ENCODE assay signal across 21 cellular contexts in genomic region chr7:122260336-122260735, GRCh38. TPM values are rescaled to one million over a fixed set of nuclear protein-coding genes. Genes with fewer than 3 reads are reported as not detected.
"Had no signal": no experiment of that assay in that cellular context is flagged by ENCODE, and none has a peak within 500 bp of the region (broad histone marks: within the 10 kb centered on the region; RNA-seq: fewer than 3 reads in every experiment).

No MANE protein-coding gene starts in this region.

- H3K4me1 ChIP-seq: gastrocnemius medialis, heart right ventricle, lower lobe of right lung, right lobe of liver had no signal

- H3K4me3 Mint-ChIP-seq: activated CD4-positive, alpha-beta T cell treated with anti-CD3 and anti-CD28 coated beads, Interleukin-2, amount 10 ng/mL, durations not matched to agents 24 days and 14 days; activated CD8-positive, alpha-beta T cell treated with anti-CD3 and anti-CD28 coated beads, Interleukin-2, amount 10 ng/mL, durations not matched to agents 7 days and 5 days; activated T-cell treated with anti-CD3 and anti-CD28 coated beads, Interleukin-2, amount 50 U/mL, for 72 hours; endodermal cell; mesothelial cell of epicardium; nephron progenitor cell had no signal

- H3K9me3 Mint-ChIP-seq: activated CD4-positive, alpha-beta T cell treated with anti-CD3 and anti-CD28 coated beads, Interleukin-2, amount 10 ng/mL, durations not matched to agents 24 days and 14 days; mesothelial cell of epicardium; nephron progenitor cell had no signal

- H3K4me2 ChIP-seq: smooth muscle cell had no signal

- ATAC-seq: activated CD8-positive, alpha-beta T cell treated with anti-CD3 and anti-CD28 coated beads, Interleukin-2, amount 10 ng/mL, durations not matched to agents 7 days and 5 days; activated naive CD4-positive, alpha-beta T cell treated with anti-CD3 and anti-CD28 coated beads, Interleukin-2, amount 50 U/mL, for 72 hours; activated T-cell treated with anti-CD3 and anti-CD28 coated beads, Interleukin-2, amount 50 U/mL, for 72 hours; gastrocnemius medialis; heart right ventricle; left cardiac atrium; lower lobe of right lung; right lobe of liver; stimulated activated naive CD8-positive, alpha-beta T cell treated with anti-CD3 and anti-CD28 coated beads, Interleukin-15, Interleukin-2, amounts not matched to agents 100 U/mL and 50 U/mL, for 24 hours had no signal

- H3K27ac ChIP-seq: dorsolateral prefrontal cortex, gastrocnemius medialis, heart right ventricle, lower lobe of right lung, right lobe of liver had no signal

- H3K4me1 Mint-ChIP-seq: activated CD4-positive, alpha-beta T cell treated with anti-CD3 and anti-CD28 coated beads, Interleukin-2, amount 10 ng/mL, durations not matched to agents 24 days and 14 days; mesothelial cell of epicardium had no signal

- H3K27me3 Mint-ChIP-seq: activated CD4-positive, alpha-beta T cell treated with anti-CD3 and anti-CD28 coated beads, Interleukin-2, amount 10 ng/mL, durations not matched to agents 24 days and 14 days had no signal

- H3K27ac Mint-ChIP-seq: activated CD4-positive, alpha-beta T cell treated with anti-CD3 and anti-CD28 coated beads, Interleukin-2, amount 10 ng/mL, durations not matched to agents 24 days and 14 days; activated CD8-positive, alpha-beta T cell treated with anti-CD3 and anti-CD28 coated beads, Interleukin-2, amount 10 ng/mL, durations not matched to agents 7 days and 5 days; activated naive CD4-positive, alpha-beta T cell treated with anti-CD3 and anti-CD28 coated beads, Interleukin-2, amount 50 U/mL, for 72 hours; activated T-cell treated with anti-CD3 and anti-CD28 coated beads, Interleukin-2, amount 50 U/mL, for 72 hours; endodermal cell; mesothelial cell of epicardium; nephron progenitor cell; progenitor cell of endocrine pancreas had no signal

- H3K36me3 Mint-ChIP-seq: activated naive CD4-positive, alpha-beta T cell treated with anti-CD3 and anti-CD28 coated beads, Interleukin-2, amount 50 U/mL, for 72 hours; mesothelial cell of epicardium had no signal

- H3K27me3 ChIP-seq: right lobe of liver had no signal

- DNase-seq: activated CD4-positive, alpha-beta T cell treated with anti-CD3 and anti-CD28 coated beads, Interleukin-2, amount 10 ng/mL, durations not matched to agents 24 days and 14 days; activated CD4-positive, CD25-positive, alpha-beta regulatory T cell; activated CD8-positive, alpha-beta memory T cell treated with anti-CD3 and anti-CD28 coated beads, Interleukin-2, amount 50 U/mL, for 48 hours; activated CD8-positive, alpha-beta T cell treated with anti-CD3 and anti-CD28 coated beads, Interleukin-2, amount 10 ng/mL, durations not matched to agents 7 days and 5 days; activated gamma-delta T cell; activated T-cell treated with anti-CD3 and anti-CD28 coated beads, Interleukin-2, amount 50 U/mL, for 72 hours; dorsolateral prefrontal cortex; endodermal cell; gastrocnemius medialis; heart right ventricle; left cardiac atrium; lower lobe of right lung; nephron progenitor cell; right lobe of liver; stimulated activated naive CD8-positive, alpha-beta T cell treated with anti-CD3 and anti-CD28 coated beads, Interleukin-15, Interleukin-2, amounts not matched to agents 100 U/mL and 50 U/mL, for 24 hours; trophoblast cell had no signal

- H3K9me3 ChIP-seq: gastrocnemius medialis, heart right ventricle, lower lobe of right lung, right lobe of liver had no signal

RNA-seq across cellular contexts. Expression of gene FEZF1, which starts 44.2 kb away (rescaled TPM):
- total RNA-seq: activated CD4-positive, alpha-beta T cell treated with anti-CD3 and anti-CD28 coated beads, Interleukin-2, amount 10 ng/mL, durations not matched to agents 24 days and 14 days; activated CD8-positive, alpha-beta T cell treated with anti-CD3 and anti-CD28 coated beads, Interleukin-2, amount 10 ng/mL, durations not matched to agents 7 days and 5 days; activated naive CD4-positive, alpha-beta T cell treated with anti-CD3 and anti-CD28 coated beads, Interleukin-2, amount 50 U/mL, for 72 hours; activated T-cell treated with anti-CD3 and anti-CD28 coated beads, Interleukin-2, amount 50 U/mL, for 72 hours; epithelial cell of proximal tubule; gastrocnemius medialis; heart right ventricle; left cardiac atrium; lower lobe of right lung; mesothelial cell of epicardium; progenitor cell of endocrine pancreas; right lobe of liver; smooth muscle cell had no signal
- polyA plus RNA-seq: heart right ventricle, smooth muscle cell had no signal
